ENCODE assay signal across 9 cellular contexts in the genomic region with DNA sequence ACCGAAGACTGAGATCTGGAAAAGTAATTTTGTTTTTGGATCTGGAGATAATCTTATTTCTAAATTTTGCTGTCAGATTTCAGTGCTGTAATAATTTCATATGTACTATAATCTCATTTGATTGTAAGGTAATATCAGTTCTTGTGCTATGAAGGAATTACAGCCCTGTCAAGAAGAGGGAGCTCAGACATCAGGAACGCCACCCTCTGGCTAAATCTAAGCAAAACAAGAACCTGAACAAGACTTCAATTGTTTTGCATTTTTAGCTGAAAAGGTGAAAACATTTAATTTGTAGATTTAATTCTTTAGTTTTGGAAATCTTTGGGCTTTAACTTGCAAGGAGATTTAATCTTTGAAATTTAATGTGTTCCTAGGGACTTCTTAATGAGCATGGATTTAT.
A peak's percentile ranks its signal among the peaks of the same experiment; 100 is the strongest.
DNase-seq lines count a peak whose midpoint lies in the region; ATAC-seq and TF ChIP-seq lines count a peak whose summit lies in the region.
"Had no signal": no experiment of that assay in that cellular context is flagged by ENCODE, and none has a peak within 500 bp of the region (broad histone marks: within the 10 kb centered on the region; RNA-seq: fewer than 3 reads in every experiment).

No MANE protein-coding gene starts in this region.

- no peaks in the 10 kb centered on the region for H3K4me1 Mint-ChIP-seq in CD14-positive monocyte
- H3K4me1 Mint-ChIP-seq in activated T-helper 1 cell treated with anti-CD3 and anti-CD28 coated beads, Interleukin-12 subunit alpha, Interleukin-12 subunit beta, Interleukin-2, Interleukin-4 antibody, amounts not matched to agents 30 ng/mL and 10 ng/mL and 1 ng/mL, durations not matched to agents 14 hours and 24 hours and 36 hours (ENCODE audit: low read depth), result no peaks in the 10 kb centered on the region

- H3K4me3 ChIP-seq in WERI-Rb-1 (ENCODE audit: low read depth, low read length), result no peak overlapping the region

- no peaks in the 10 kb centered on the region for H3K9me3 ChIP-seq in WERI-Rb-1 (ENCODE audit: severe bottlenecking)

- intact Hi-C loops in CD14-positive monocyte (cut with micrococcal nuclease), result no loop called here
- intact Hi-C loops in activated T-helper 1 cell treated with anti-CD3 and anti-CD28 coated beads, Interleukin-12 subunit alpha, Interleukin-12 subunit beta, Interleukin-2, Interleukin-4 antibody, amounts not matched to agents 30 ng/mL and 10 ng/mL and 1 ng/mL, durations not matched to agents 14 hours and 24 hours and 36 hours (cut with micrococcal nuclease), result loop anchor here (10.0 kb wide), 1 partner anchor 529 kb away; a partner anchor contains a TSS

- H3K27me3 Mint-ChIP-seq in CD14-positive monocyte (ENCODE audit: low read depth in 3 of 3), result peaks cover 0 to 4% (median 0%) of the 10 kb centered on the region in 3 donors
- H3K27me3 Mint-ChIP-seq in activated T-helper 1 cell treated with anti-CD3 and anti-CD28 coated beads, Interleukin-12 subunit alpha, Interleukin-12 subunit beta, Interleukin-2, Interleukin-4 antibody, amounts not matched to agents 30 ng/mL and 10 ng/mL and 1 ng/mL, durations not matched to agents 14 hours and 24 hours and 36 hours (ENCODE audit: insufficient read depth), result no peaks in the 10 kb centered on the region
- H3K27me3 Mint-ChIP-seq: activated naive CD8-positive, alpha-beta T cell had no signal

- H3K9me3 Mint-ChIP-seq in CD14-positive monocyte, result peaks cover 0 to 2% (median 0%) of the 10 kb centered on the region in 7 donors
- H3K9me3 Mint-ChIP-seq in activated T-helper 1 cell treated with anti-CD3 and anti-CD28 coated beads, Interleukin-12 subunit alpha, Interleukin-12 subunit beta, Interleukin-2, Interleukin-4 antibody, amounts not matched to agents 30 ng/mL and 10 ng/mL and 1 ng/mL, durations not matched to agents 14 hours and 24 hours and 36 hours, result no peaks in the 10 kb centered on the region

- no peaks in the 10 kb centered on the region for H3K36me3 Mint-ChIP-seq in CD14-positive monocyte
- H3K36me3 Mint-ChIP-seq in activated T-helper 1 cell treated with anti-CD3 and anti-CD28 coated beads, Interleukin-12 subunit alpha, Interleukin-12 subunit beta, Interleukin-2, Interleukin-4 antibody, amounts not matched to agents 30 ng/mL and 10 ng/mL and 1 ng/mL, durations not matched to agents 14 hours and 24 hours and 36 hours (ENCODE audit: low read depth), result no peaks in the 10 kb centered on the region
- H3K36me3 Mint-ChIP-seq: activated naive CD8-positive, alpha-beta T cell had no signal

- no peaks in the 10 kb centered on the region for H3K27me3 ChIP-seq in WERI-Rb-1 (ENCODE audit: insufficient read depth, low read depth, severe bottlenecking)

- no peak overlapping the region for H3K27ac ChIP-seq in WERI-Rb-1

- no peak for DNase-seq in CD14-positive monocyte (ENCODE audit: low spot score)
- peak; percentile 19 for DNase-seq in HPDE6-E6E7 (ENCODE audit: extremely low spot score)
- DNase-seq in WERI-Rb-1, result peak; percentile 33
- DNase-seq in kidney tubule cell (ENCODE audit: low spot score), result peak; percentile 18
- no peak for DNase-seq in activated T-helper 1 cell treated with anti-CD3 and anti-CD28 coated beads, Interleukin-12 subunit alpha, Interleukin-12 subunit beta, Interleukin-2, Interleukin-4 antibody, amounts not matched to agents 30 ng/mL and 10 ng/mL and 1 ng/mL, durations not matched to agents 14 hours and 24 hours and 36 hours (ENCODE audit: low spot score)
- no peak for DNase-seq in NCI-H1436 (lab: John Stamatoyannopoulos, UW)
- DNase-seq in stimulated activated CD8-positive, alpha-beta memory T cell treated with anti-CD3 and anti-CD28 coated beads, Interleukin-4, amount 100 ng/mL, for 48 hours, result no peak

- ATAC-seq in GM18519 (IDR thresholded peaks at IDR 0.05; ENCODE audit: low FRiP score, unreplicated experiment), result no peak

- no peak overlapping the region for H3K27ac Mint-ChIP-seq in CD14-positive monocyte
- no peak overlapping the region for H3K27ac Mint-ChIP-seq in activated T-helper 1 cell treated with anti-CD3 and anti-CD28 coated beads, Interleukin-12 subunit alpha, Interleukin-12 subunit beta, Interleukin-2, Interleukin-4 antibody, amounts not matched to agents 30 ng/mL and 10 ng/mL and 1 ng/mL, durations not matched to agents 14 hours and 24 hours and 36 hours
- H3K27ac Mint-ChIP-seq: activated naive CD8-positive, alpha-beta T cell had no signal

- peak; percentile 48 for TF ChIP-seq CTCF in CD14-positive monocyte (IDR thresholded peaks at IDR 0.05)
- peak; percentile 54; the same call in 1 of the 2 replicates for TF ChIP-seq CTCF in WERI-Rb-1 (IDR thresholded peaks at IDR 0.05; ENCODE audit: low read depth, low read length)

- H3K4me3 Mint-ChIP-seq in CD14-positive monocyte, result no peak overlapping the region
- no peak overlapping the region for H3K4me3 Mint-ChIP-seq in activated T-helper 1 cell treated with anti-CD3 and anti-CD28 coated beads, Interleukin-12 subunit alpha, Interleukin-12 subunit beta, Interleukin-2, Interleukin-4 antibody, amounts not matched to agents 30 ng/mL and 10 ng/mL and 1 ng/mL, durations not matched to agents 14 hours and 24 hours and 36 hours
- H3K4me3 Mint-ChIP-seq: activated naive CD8-positive, alpha-beta T cell had no signal

- H3K36me3 ChIP-seq in WERI-Rb-1, result no peaks in the 10 kb centered on the region

Comparison
In these comparisons a context has a peak if more than half of its experiments do, and no peak if none do; other contexts are left out.
1. DNase-seq: peak in HPDE6-E6E7 (single experiment), WERI-Rb-1 (single experiment) and kidney tubule cell (single experiment); none in CD14-positive monocyte (single experiment), activated T-helper 1 cell treated with anti-CD3 and anti-CD28 coated beads, Interleukin-12 subunit alpha, Interleukin-12 subunit beta, Interleukin-2, Interleukin-4 antibody, amounts not matched to agents 30 ng/mL and 10 ng/mL and 1 ng/mL, durations not matched to agents 14 hours and 24 hours and 36 hours (single experiment), NCI-H1436 (single experiment) and stimulated activated CD8-positive, alpha-beta memory T cell treated with anti-CD3 and anti-CD28 coated beads, Interleukin-4, amount 100 ng/mL, for 48 hours (single experiment).